ENCODE assay signal across 8 cellular contexts in the genomic region with DNA sequence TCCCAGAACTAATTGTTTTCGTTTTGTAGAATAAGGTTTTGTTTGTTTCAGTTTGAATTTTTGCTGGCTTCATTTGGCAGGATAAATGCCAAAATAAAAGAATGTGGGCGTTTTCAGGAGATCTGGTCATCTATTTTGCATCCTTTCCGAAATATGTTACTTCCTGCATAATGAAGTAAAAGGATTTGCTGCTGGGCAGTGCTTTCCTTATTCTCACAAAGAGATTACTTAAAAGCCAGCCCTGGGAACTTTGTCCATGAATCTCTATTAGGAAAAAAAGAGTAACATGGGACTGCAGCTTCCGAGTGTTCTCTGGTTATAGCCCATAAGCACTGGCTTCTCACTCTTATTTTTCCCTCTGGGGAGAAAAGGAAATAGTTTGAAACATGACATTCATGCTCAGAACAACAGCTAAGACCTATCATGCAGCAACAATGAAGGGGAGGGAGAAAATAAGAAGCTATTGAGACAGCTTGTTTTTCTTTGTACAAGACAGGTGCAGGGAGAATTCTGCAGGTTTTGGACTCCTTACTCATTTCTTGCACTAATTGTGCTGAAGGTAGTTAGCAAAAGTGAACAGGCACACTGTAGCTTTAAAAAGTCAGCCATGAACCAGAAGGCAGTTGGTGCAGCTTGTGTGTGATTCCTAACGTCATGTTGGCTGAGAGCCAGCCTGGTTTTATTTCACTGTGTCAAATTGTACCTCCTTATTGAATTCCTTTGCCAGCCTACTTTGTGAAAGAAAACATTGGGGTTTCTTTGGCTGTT. TPM values are rescaled to one million over a fixed set of nuclear protein-coding genes. Genes with fewer than 3 reads are reported as not detected.
DNase-seq lines count a peak whose midpoint lies in the region; ATAC-seq and TF ChIP-seq lines count a peak whose summit lies in the region.

A gene with protein sequence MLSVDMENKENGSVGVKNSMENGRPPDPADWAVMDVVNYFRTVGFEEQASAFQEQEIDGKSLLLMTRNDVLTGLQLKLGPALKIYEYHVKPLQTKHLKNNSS (plus strand): TSS at position 718 of the 768 bp plus-strand sequence. CDS start 1,527 bp downstream, outside the sequence.

- H3K4me3 Mint-ChIP-seq in activated T-helper 17 cell treated with anti-CD3 and anti-CD28 coated beads, Interleukin-2, amount 50 U/mL, for 72 hours, result peak within 1 kb of the TSS; percentile 42

- H3K36me3 ChIP-seq in GM06990 (ENCODE audit: control insufficient read depth, insufficient read depth, low read length), result no peaks in the 10 kb centered on the region

- TF ChIP-seq CTCF in GM06990 (IDR thresholded peaks at IDR 0.05; ENCODE audit: insufficient read depth, low read length, poor library complexity, severe bottlenecking), result no peak

- no peaks in the 10 kb centered on the region for H3K27me3 ChIP-seq in GM06990 (replicated peaks; ENCODE audit: control insufficient read depth, insufficient read depth, low read length)

- no peaks in the 10 kb centered on the region for H3K36me3 Mint-ChIP-seq in activated T-helper 17 cell treated with anti-CD3 and anti-CD28 coated beads, Interleukin-2, amount 50 U/mL, for 72 hours (ENCODE audit: low read depth)

- H3K4me1 Mint-ChIP-seq in activated T-helper 17 cell treated with anti-CD3 and anti-CD28 coated beads, Interleukin-2, amount 50 U/mL, for 72 hours, result peaks cover 20% of the 10 kb centered on the region

- peak within 1 kb of the TSS; percentile 40; the same call in 1 of the 2 replicates for H3K4me3 ChIP-seq in GM06990 (replicated peaks; ENCODE audit: low read depth, low read length)

- no peaks in the 10 kb centered on the region for H3K9me3 Mint-ChIP-seq in activated T-helper 17 cell treated with anti-CD3 and anti-CD28 coated beads, Interleukin-2, amount 50 U/mL, for 72 hours

- DNase-seq in GM06990 (ENCODE audit: extremely low read depth, insufficient read length) (no peak), NCI-H82 (lab: John Stamatoyannopoulos, UW) (peak; percentile 90), foreskin melanocyte (peak; percentile 86), occipital lobe (lab: John Stamatoyannopoulos, UW) (peak; percentile 35)
- DNase-seq in activated effector memory CD4-positive, alpha-beta T cell treated with Interleukin-2 at 50 U/mL for 16 hours, result no peak

- H3K27me3 Mint-ChIP-seq in activated T-helper 17 cell treated with anti-CD3 and anti-CD28 coated beads, Interleukin-2, amount 50 U/mL, for 72 hours, result peaks cover 15% of the 10 kb centered on the region

- H3K27ac Mint-ChIP-seq in activated T-helper 17 cell treated with anti-CD3 and anti-CD28 coated beads, Interleukin-2, amount 50 U/mL, for 72 hours, result no peak within 1 kb of the TSS

- ATAC-seq in HG03565 (IDR thresholded peaks at IDR 0.05; ENCODE audit: unreplicated experiment) (peak; percentile 25), HG02642 (IDR thresholded peaks at IDR 0.05; ENCODE audit: poor library complexity, unreplicated experiment) (no peak)
- ATAC-seq in activated T-helper 17 cell treated with anti-CD3 and anti-CD28 coated beads, Interleukin-2, amount 50 U/mL, for 72 hours (replicated peaks), result peak; percentile 27

RNA-seq across cellular contexts. Expression of the gene that starts here (rescaled TPM):
- total RNA-seq in activated T-helper 17 cell treated with anti-CD3 and anti-CD28 coated beads, Interleukin-2, amount 50 U/mL, for 72 hours, result not detected
- 4.5 TPM for total RNA-seq in occipital lobe

Comparison
In these comparisons a context has a peak if more than half of its experiments do, and no peak if none do; other contexts are left out.
1. Peak in ATAC-seq in activated T-helper 17 cell treated with anti-CD3 and anti-CD28 coated beads, Interleukin-2, amount 50 U/mL, for 72 hours; RNA of the gene not detected or under 1 TPM.
2. DNase-seq: peak in NCI-H82 (single experiment), foreskin melanocyte (single experiment) and occipital lobe (single experiment); none in GM06990 (single experiment) and activated effector memory CD4-positive, alpha-beta T cell treated with Interleukin-2 at 50 U/mL for 16 hours (single experiment).